ENCODE assay signal across 13 cellular contexts in genomic region chr12:46385439-46385838, GRCh38. TPM values are rescaled to one million over a fixed set of nuclear protein-coding genes. Genes with fewer than 3 reads are reported as not detected.
DNase-seq lines count a peak whose midpoint lies in the region; ATAC-seq, FAIRE-seq and TF ChIP-seq lines count a peak whose summit lies in the region.
"Had no signal": no experiment of that assay in that cellular context is flagged by ENCODE, and none has a peak within 500 bp of the region (broad histone marks: within the 10 kb centered on the region; RNA-seq: fewer than 3 reads in every experiment).

No MANE protein-coding gene starts in this region.

- intact Hi-C loops in left ventricle myocardium superior (cut with micrococcal nuclease) (loop anchor here (10.0 kb wide), 2 partner anchors 79 to 169 kb away; no protein-coding TSS in a partner anchor), upper lobe of right lung (cut with DNase I) (no loop called here)

- no peak overlapping the region for H3K4me3 ChIP-seq in cardiac muscle cell
- H3K4me3 ChIP-seq in astrocyte (ENCODE audit: insufficient read depth, low read depth, low read length) = peak overlapping the region; percentile 3
- no peak overlapping the region for H3K4me3 ChIP-seq in upper lobe of right lung
- H3K4me3 ChIP-seq: mucosa of descending colon had no signal

- H3K36me3 ChIP-seq in cardiac muscle cell = no peaks in the 10 kb centered on the region
- no peaks in the 10 kb centered on the region for H3K36me3 ChIP-seq in astrocyte (ENCODE audit: insufficient read depth, low read length)
- H3K36me3 ChIP-seq in upper lobe of right lung = no peaks in the 10 kb centered on the region
- H3K36me3 ChIP-seq: BE2C had no signal

- TF ChIP-seq CTCF in cardiac muscle cell (IDR thresholded peaks at IDR 0.05; ENCODE audit: low read depth, low read length) = no peak
- TF ChIP-seq CTCF in astrocyte (IDR thresholded peaks at IDR 0.05; ENCODE audit: insufficient read depth, low read depth, low read length) = no peak
- no peak for TF ChIP-seq CTCF in upper lobe of right lung (IDR thresholded peaks at IDR 0.05)

- DNase-seq in cardiac muscle cell (ENCODE audit: low read depth in 1 of 2, low spot score in 1 of 2) (no peak), left ventricle myocardium superior (no peak), astrocyte (ENCODE audit: low read depth) (no peak), memory B cell (ENCODE audit: low spot score in 2 of 2) (no peak), upper lobe of right lung (no peak), SIG-M5 treated with dmso at 0.1 percent for 504 hours (lab: John Stamatoyannopoulos, UW; ENCODE audit: unreplicated experiment) (no peak), hepatic stellate cell (ENCODE audit: low spot score) (no peak)
- DNase-seq: BE2C, cerebellar nuclear complex, mucosa of descending colon, NCI-H2227 treated with DMSO at 0.1 percent for 48 hours had no signal

- H3K9me3 Mint-ChIP-seq in astrocyte (ENCODE audit: unreplicated experiment) (no peaks in the 10 kb centered on the region), memory B cell (no peaks in the 10 kb centered on the region)

- H3K9ac ChIP-seq in astrocyte (ENCODE audit: low read length) = peak overlapping the region; percentile 31

- ATAC-seq in left ventricle myocardium superior = no peak
- no peak for ATAC-seq in memory B cell (ENCODE audit: low read depth)
- ATAC-seq in upper lobe of right lung = no peak
- ATAC-seq in GM18870 (IDR thresholded peaks at IDR 0.05; ENCODE audit: unreplicated experiment) = no peak
- ATAC-seq: mucosa of descending colon had no signal

- H3K9me3 ChIP-seq in cardiac muscle cell (ENCODE audit: low read depth) (no peaks in the 10 kb centered on the region), astrocyte (ENCODE audit: insufficient read depth, low read depth, low read length) (no peaks in the 10 kb centered on the region), upper lobe of right lung (no peaks in the 10 kb centered on the region)
- H3K9me3 ChIP-seq: BE2C, mucosa of descending colon had no signal

- H3K27me3 ChIP-seq in cardiac muscle cell = no peaks in the 10 kb centered on the region
- H3K27me3 ChIP-seq in astrocyte (ENCODE audit: insufficient read depth, low read length) = no peaks in the 10 kb centered on the region
- no peaks in the 10 kb centered on the region for H3K27me3 ChIP-seq in upper lobe of right lung
- H3K27me3 ChIP-seq: BE2C had no signal

- H3K27ac Mint-ChIP-seq in astrocyte (ENCODE audit: unreplicated experiment) (peak overlapping the region; percentile 98), memory B cell (peak overlapping the region; percentile 95)

- H3K27me3 Mint-ChIP-seq in astrocyte (ENCODE audit: low read depth, unreplicated experiment) (no peaks in the 10 kb centered on the region), memory B cell (no peaks in the 10 kb centered on the region)

- H3K36me3 Mint-ChIP-seq in astrocyte (ENCODE audit: low read depth, unreplicated experiment) (no peaks in the 10 kb centered on the region), memory B cell (no peaks in the 10 kb centered on the region)

- H3K27ac ChIP-seq in cardiac muscle cell (peak overlapping the region; percentile 24), astrocyte (ENCODE audit: low read depth, low read length) (peak overlapping the region; percentile 99), upper lobe of right lung (peak overlapping the region; percentile 99)
- H3K27ac ChIP-seq: VCaP had no signal

- H2AFZ ChIP-seq in astrocyte (ENCODE audit: low read depth, low read length) = no peak overlapping the region

- H3K4me1 ChIP-seq in cardiac muscle cell (ENCODE audit: low read depth) = peaks cover 46% of the 10 kb centered on the region
- peaks cover 69% of the 10 kb centered on the region for H3K4me1 ChIP-seq in astrocyte (ENCODE audit: insufficient read depth, low read length)
- H3K4me1 ChIP-seq in upper lobe of right lung = peaks cover 55% of the 10 kb centered on the region

- H3K4me3 Mint-ChIP-seq in astrocyte (ENCODE audit: unreplicated experiment) = no peak overlapping the region
- peak overlapping the region; percentile 32 for H3K4me3 Mint-ChIP-seq in memory B cell

- peaks cover 13% of the 10 kb centered on the region for H3K79me2 ChIP-seq in astrocyte (ENCODE audit: insufficient read depth, low read length)

- peak overlapping the region; percentile 95 for H3K4me2 ChIP-seq in astrocyte (ENCODE audit: low read length)

- no peaks in the 10 kb centered on the region for H4K20me1 ChIP-seq in astrocyte (ENCODE audit: insufficient read depth, low read length)

- H3K4me1 Mint-ChIP-seq in astrocyte (ENCODE audit: low read depth, unreplicated experiment) (peaks cover 46% of the 10 kb centered on the region), memory B cell (peaks cover 38% of the 10 kb centered on the region)

- FAIRE-seq in astrocyte (lab: Jason Lieb, UNC) = no peak

RNA-seq across cellular contexts. Expression of gene SLC38A2, which starts 12.9 kb away (rescaled TPM):
- 169 and 201 TPM in 2 replicates for total RNA-seq in cardiac muscle cell
- 78.3 and 101 TPM in 2 replicates for polyA plus RNA-seq in cardiac muscle cell
- 165 TPM for total RNA-seq in left ventricle myocardium superior
- total RNA-seq in astrocyte = 378 and 421 TPM in 2 replicates
- 343 TPM for total RNA-seq in upper lobe of right lung

Comparison
In these comparisons a context has a peak if more than half of its experiments do, and no peak if none do; other contexts are left out.
1. H3K27ac ChIP-seq: peak in every context shown above with its lines; median percentile 99 in astrocyte; 99 in upper lobe of right lung; 24 in cardiac muscle cell.